9 cellular contexts compared by ENCODE assay signal in genomic region chr16:85573696-85574641, GRCh38. TPM values are rescaled to one million over a fixed set of nuclear protein-coding genes. Genes with fewer than 3 reads are reported as not detected.
DNase-seq lines count a peak whose midpoint lies in the region; ATAC-seq and TF ChIP-seq lines count a peak whose summit lies in the region.
"Had no signal": no experiment of that assay in that cellular context is flagged by ENCODE, and none has a peak within 500 bp of the region (broad histone marks: within the 10 kb centered on the region; RNA-seq: fewer than 3 reads in every experiment).

No MANE protein-coding gene starts in this region.

- TF ChIP-seq POLR2A in breast epithelium (IDR thresholded peaks at IDR 0.05) (no peak), stomach (IDR thresholded peaks at IDR 0.05) (no peak)

- intact Hi-C loops in breast epithelium (cut with DNase I; ENCODE audit: low total_unique reads) (no loop called here), stomach (cut with DNase I; ENCODE audit: low total_unique reads) (no loop called here)

- H3K27ac Mint-ChIP-seq in stimulated activated memory B cell treated with anti-CD40 and anti-IgM and Interleukin-4, amounts not matched to agents 10 μg/mL and 1 μg/mL and 100 μg/mL, for 72 hours: no peak overlapping the region
- H3K27ac Mint-ChIP-seq: activated naive CD4-positive, alpha-beta T cell treated with anti-CD3 and anti-CD28 coated beads, Interleukin-2, amount 50 U/mL, for 24 hours had no signal

- H3K9me3 Mint-ChIP-seq in stimulated activated memory B cell treated with anti-CD40 and anti-IgM and Interleukin-4, amounts not matched to agents 10 μg/mL and 1 μg/mL and 100 μg/mL, for 72 hours: no peaks in the 10 kb centered on the region
- H3K9me3 Mint-ChIP-seq: activated naive CD4-positive, alpha-beta T cell treated with anti-CD3 and anti-CD28 coated beads, Interleukin-2, amount 50 U/mL, for 24 hours had no signal

- H3K27me3 Mint-ChIP-seq in stimulated activated memory B cell treated with anti-CD40 and anti-IgM and Interleukin-4, amounts not matched to agents 10 μg/mL and 1 μg/mL and 100 μg/mL, for 72 hours: no peaks in the 10 kb centered on the region
- H3K27me3 Mint-ChIP-seq: activated naive CD4-positive, alpha-beta T cell treated with anti-CD3 and anti-CD28 coated beads, Interleukin-2, amount 50 U/mL, for 24 hours had no signal

- H3K36me3 Mint-ChIP-seq in stimulated activated memory B cell treated with anti-CD40 and anti-IgM and Interleukin-4, amounts not matched to agents 10 μg/mL and 1 μg/mL and 100 μg/mL, for 72 hours: no peaks in the 10 kb centered on the region

- 31 to 45% (median 36%) methylated on average over 37 of the region's 37 CpGs for WGBS in stomach, 5 donors

- peak overlapping the region in 2 of 3 donors; percentile 22 to 53 for H3K4me3 ChIP-seq in breast epithelium
- peak overlapping the region in 2 of 4 donors; percentile 6 to 11 for H3K4me3 ChIP-seq in stomach

- H3K9me3 ChIP-seq in breast epithelium (peaks cover 0 to 6% of the 10 kb centered on the region in 2 donors), stomach (no peaks in the 10 kb centered on the region)

- H3K36me3 ChIP-seq in breast epithelium: no peaks in the 10 kb centered on the region
- H3K36me3 ChIP-seq in stomach: no peaks in the 10 kb centered on the region

- H3K4me1 ChIP-seq in breast epithelium (peaks cover 16 to 31% of the 10 kb centered on the region in 2 donors), stomach (peaks cover 53 to 99% (median 90%) of the 10 kb centered on the region in 4 donors)

- DNase-seq in MV-4-11 (lab: John Stamatoyannopoulos, UW) (peak; percentile 17), breast epithelium (ENCODE audit: low spot score in 2 of 2) (peak in 1 of 2 donors; percentile 43), stomach (no peak)
- no peak for DNase-seq in activated CD4-positive, alpha-beta T cell treated with anti-CD3 and anti-CD28 coated beads for 4 hours

- H3K27me3 ChIP-seq in breast epithelium: no peaks in the 10 kb centered on the region
- peaks cover 5% of the 10 kb centered on the region for H3K27me3 ChIP-seq in layer of hippocampus (ENCODE audit: control insufficient read depth, insufficient read depth, low read length)
- H3K27me3 ChIP-seq in stomach: no peaks in the 10 kb centered on the region

- TF ChIP-seq CTCF in breast epithelium (IDR thresholded peaks at IDR 0.05) (no peak), stomach (IDR thresholded peaks at IDR 0.05) (no peak)

- H3K4me3 Mint-ChIP-seq in stimulated activated memory B cell treated with anti-CD40 and anti-IgM and Interleukin-4, amounts not matched to agents 10 μg/mL and 1 μg/mL and 100 μg/mL, for 72 hours: no peak overlapping the region
- H3K4me3 Mint-ChIP-seq: activated naive CD4-positive, alpha-beta T cell treated with anti-CD3 and anti-CD28 coated beads, Interleukin-2, amount 50 U/mL, for 24 hours had no signal

- no peak for TF ChIP-seq EP300 in stomach (IDR thresholded peaks at IDR 0.05)

- H3K4me1 Mint-ChIP-seq in stimulated activated memory B cell treated with anti-CD40 and anti-IgM and Interleukin-4, amounts not matched to agents 10 μg/mL and 1 μg/mL and 100 μg/mL, for 72 hours: peaks cover 74% of the 10 kb centered on the region

- peak overlapping the region; percentile 86 to 93 for H3K27ac ChIP-seq in breast epithelium
- H3K27ac ChIP-seq in layer of hippocampus (ENCODE audit: low read depth, low read length): peak overlapping the region; percentile 57
- H3K27ac ChIP-seq in stomach: peak overlapping the region; percentile 25 to 77 (median 71)

- no peak for ATAC-seq in stimulated activated memory B cell treated with anti-CD40 and anti-IgM and Interleukin-4, amounts not matched to agents 10 μg/mL and 1 μg/mL and 100 μg/mL, for 72 hours
- ATAC-seq in HG02840 (IDR thresholded peaks at IDR 0.05; ENCODE audit: low FRiP score, unreplicated experiment) (no peak), HG03342 (IDR thresholded peaks at IDR 0.05; ENCODE audit: unreplicated experiment) (no peak)

RNA-seq across cellular contexts. Expression of gene GSE1, which starts 39.2 kb away (rescaled TPM):
- total RNA-seq in breast epithelium: 100 to 1,000 TPM in 1 of 3 donors, 10 to 100 TPM in 2; 52.3 to 105 (median 60.7) TPM
- 100 to 1,000 TPM in 4 of 5 donors, 10 to 100 TPM in 1; 58.2 to 294 (median 141) TPM for total RNA-seq in stomach
- polyA plus RNA-seq in stomach: 10 to 100 TPM; 11.8 to 21.1 (median 12.9) TPM
